Comparison of ENCODE assay signal across 1 cellular context in the genomic region with DNA sequence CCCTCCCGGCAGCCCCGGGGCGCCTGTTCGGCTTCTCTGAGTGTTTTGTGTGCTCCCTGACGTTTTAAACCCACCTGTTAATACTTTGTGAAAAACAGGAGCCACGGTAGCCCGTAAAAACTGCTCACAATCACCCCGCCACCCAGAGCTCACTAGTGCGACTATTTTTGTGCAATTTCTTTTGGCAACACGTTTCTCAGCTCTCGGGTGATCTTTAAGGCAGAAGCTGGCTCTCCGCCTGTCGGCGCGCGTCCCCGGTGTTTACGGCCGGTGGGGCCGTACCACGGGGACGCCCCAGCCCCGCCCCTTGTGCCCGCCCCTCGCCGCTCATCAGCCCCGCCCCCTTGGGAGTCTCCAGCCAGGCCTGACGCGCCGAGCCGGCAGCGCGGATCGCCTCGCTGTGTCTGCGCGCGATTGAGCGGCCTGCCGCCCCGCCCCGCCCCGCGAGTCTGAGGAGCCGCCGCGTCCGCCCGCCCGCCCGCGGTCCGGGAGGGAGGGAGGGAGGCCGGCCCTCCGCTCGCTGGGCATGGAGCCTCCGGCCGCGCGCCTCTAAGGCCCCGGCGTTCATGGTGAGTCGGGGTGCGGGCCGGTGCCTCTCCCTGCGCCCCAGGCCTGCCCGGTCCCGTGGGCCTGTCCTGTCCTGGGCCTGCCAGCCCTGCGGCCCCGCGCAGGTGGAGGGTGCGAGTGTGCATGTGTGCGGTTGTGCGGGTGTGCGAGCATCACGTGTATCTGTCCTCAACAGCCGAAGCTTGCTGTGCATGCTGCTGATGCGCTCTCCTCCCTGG.
TF ChIP-seq lines count a peak whose summit lies in the region.

No MANE protein-coding gene starts in this region.

TF ChIP-seq in HepG2, 621 proteins besides CTCF, POLR2A, EP300 and RAD21 (continued from another document and continues in another):
- TF ChIP-seq, protein P1, sequence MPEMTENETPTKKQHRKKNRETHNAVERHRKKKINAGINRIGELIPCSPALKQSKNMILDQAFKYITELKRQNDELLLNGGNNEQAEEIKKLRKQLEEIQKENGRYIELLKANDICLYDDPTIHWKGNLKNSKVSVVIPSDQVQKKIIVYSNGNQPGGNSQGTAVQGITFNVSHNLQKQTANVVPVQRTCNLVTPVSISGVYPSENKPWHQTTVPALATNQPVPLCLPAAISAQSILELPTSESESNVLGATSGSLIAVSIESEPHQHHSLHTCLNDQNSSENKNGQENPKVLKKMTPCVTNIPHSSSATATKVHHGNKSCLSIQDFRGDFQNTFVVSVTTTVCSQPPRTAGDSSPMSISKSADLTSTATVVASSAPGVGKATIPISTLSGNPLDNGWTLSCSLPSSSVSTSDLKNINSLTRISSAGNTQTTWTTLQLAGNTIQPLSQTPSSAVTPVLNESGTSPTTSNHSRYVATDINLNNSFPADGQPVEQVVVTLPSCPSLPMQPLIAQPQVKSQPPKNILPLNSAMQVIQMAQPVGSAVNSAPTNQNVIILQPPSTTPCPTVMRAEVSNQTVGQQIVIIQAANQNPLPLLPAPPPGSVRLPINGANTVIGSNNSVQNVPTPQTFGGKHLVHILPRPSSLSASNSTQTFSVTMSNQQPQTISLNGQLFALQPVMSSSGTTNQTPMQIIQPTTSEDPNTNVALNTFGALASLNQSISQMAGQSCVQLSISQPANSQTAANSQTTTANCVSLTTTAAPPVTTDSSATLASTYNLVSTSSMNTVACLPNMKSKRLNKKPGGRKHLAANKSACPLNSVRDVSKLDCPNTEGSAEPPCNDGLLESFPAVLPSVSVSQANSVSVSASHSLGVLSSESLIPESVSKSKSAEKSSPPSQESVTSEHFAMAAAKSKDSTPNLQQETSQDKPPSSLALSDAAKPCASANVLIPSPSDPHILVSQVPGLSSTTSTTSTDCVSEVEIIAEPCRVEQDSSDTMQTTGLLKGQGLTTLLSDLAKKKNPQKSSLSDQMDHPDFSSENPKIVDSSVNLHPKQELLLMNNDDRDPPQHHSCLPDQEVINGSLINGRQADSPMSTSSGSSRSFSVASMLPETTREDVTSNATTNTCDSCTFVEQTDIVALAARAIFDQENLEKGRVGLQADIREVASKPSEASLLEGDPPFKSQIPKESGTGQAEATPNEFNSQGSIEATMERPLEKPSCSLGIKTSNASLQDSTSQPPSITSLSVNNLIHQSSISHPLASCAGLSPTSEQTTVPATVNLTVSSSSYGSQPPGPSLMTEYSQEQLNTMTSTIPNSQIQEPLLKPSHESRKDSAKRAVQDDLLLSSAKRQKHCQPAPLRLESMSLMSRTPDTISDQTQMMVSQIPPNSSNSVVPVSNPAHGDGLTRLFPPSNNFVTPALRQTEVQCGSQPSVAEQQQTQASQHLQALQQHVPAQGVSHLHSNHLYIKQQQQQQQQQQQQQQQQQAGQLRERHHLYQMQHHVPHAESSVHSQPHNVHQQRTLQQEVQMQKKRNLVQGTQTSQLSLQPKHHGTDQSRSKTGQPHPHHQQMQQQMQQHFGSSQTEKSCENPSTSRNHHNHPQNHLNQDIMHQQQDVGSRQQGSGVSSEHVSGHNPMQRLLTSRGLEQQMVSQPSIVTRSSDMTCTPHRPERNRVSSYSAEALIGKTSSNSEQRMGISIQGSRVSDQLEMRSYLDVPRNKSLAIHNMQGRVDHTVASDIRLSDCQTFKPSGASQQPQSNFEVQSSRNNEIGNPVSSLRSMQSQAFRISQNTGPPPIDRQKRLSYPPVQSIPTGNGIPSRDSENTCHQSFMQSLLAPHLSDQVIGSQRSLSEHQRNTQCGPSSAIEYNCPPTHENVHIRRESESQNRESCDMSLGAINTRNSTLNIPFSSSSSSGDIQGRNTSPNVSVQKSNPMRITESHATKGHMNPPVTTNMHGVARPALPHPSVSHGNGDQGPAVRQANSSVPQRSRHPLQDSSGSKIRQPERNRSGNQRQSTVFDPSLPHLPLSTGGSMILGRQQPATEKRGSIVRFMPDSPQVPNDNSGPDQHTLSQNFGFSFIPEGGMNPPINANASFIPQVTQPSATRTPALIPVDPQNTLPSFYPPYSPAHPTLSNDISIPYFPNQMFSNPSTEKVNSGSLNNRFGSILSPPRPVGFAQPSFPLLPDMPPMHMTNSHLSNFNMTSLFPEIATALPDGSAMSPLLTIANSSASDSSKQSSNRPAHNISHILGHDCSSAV (CRISPR knock-in tag; IDR thresholded peaks at IDR 0.05; ENCODE audit: borderline replicate concordance) = no peak
- TF ChIP-seq HNF4A (CRISPR knock-in tag; IDR thresholded peaks at IDR 0.05) (no peak), PITX1 (CRISPR knock-in tag; IDR thresholded peaks at IDR 0.05) (no peak), ZMYM2 (CRISPR knock-in tag; IDR thresholded peaks at IDR 0.05) (no peak), MEIS1 (CRISPR knock-in tag; IDR thresholded peaks at IDR 0.05; ENCODE audit: borderline replicate concordance) (no peak), GATA4 (IDR thresholded peaks at IDR 0.05; ENCODE audit: borderline replicate concordance, low read depth) (no peak), ZNF101 (CRISPR knock-in tag; IDR thresholded peaks at IDR 0.05; ENCODE audit: borderline replicate concordance, low read depth) (no peak), ZNF160 (CRISPR knock-in tag; IDR thresholded peaks at IDR 0.05) (no peak), MEF2D (CRISPR knock-in tag; IDR thresholded peaks at IDR 0.05) (no peak), RARA (CRISPR knock-in tag; IDR thresholded peaks at IDR 0.05) (no peak), ZNF235 (CRISPR knock-in tag; IDR thresholded peaks at IDR 0.05; ENCODE audit: borderline replicate concordance) (no peak), NR2F2 (IDR thresholded peaks at IDR 0.05; ENCODE audit: borderline replicate concordance, low read depth) (no peak), ZNF644 (CRISPR knock-in tag; IDR thresholded peaks at IDR 0.05; ENCODE audit: low read depth) (no peak), XRCC5 (optimal IDR thresholded peaks at IDR 0.05; ENCODE audit: low read length) (peak; percentile 69), ZNF567 (CRISPR knock-in tag; IDR thresholded peaks at IDR 0.05; ENCODE audit: borderline replicate concordance) (peak; percentile 52; the same call in 1 of the 2 replicates), GATAD2A (CRISPR knock-in tag; IDR thresholded peaks at IDR 0.05) (no peak), ZNF326 (CRISPR knock-in tag; IDR thresholded peaks at IDR 0.05; ENCODE audit: borderline replicate concordance) (no peak), ZNF292 (CRISPR knock-in tag; IDR thresholded peaks at IDR 0.05; ENCODE audit: borderline replicate concordance, low read depth) (peak; percentile 15; the same call in 1 of the 2 replicates), ZBTB1 (CRISPR knock-in tag; IDR thresholded peaks at IDR 0.05; ENCODE audit: borderline replicate concordance) (no peak), ELF4 (CRISPR knock-in tag; IDR thresholded peaks at IDR 0.05; ENCODE audit: borderline replicate concordance) (no peak), HES4 (CRISPR knock-in tag; IDR thresholded peaks at IDR 0.05; ENCODE audit: borderline replicate concordance) (0 out of 2 replicates have a peak, but pooled peaks have one; percentile 39), ZNF775 (CRISPR knock-in tag; IDR thresholded peaks at IDR 0.05; ENCODE audit: borderline replicate concordance) (no peak), DMAP1 (CRISPR knock-in tag; IDR thresholded peaks at IDR 0.05) (peak; percentile 60; the same call in 1 of the 2 replicates), ATRX (CRISPR knock-in tag; IDR thresholded peaks at IDR 0.05; ENCODE audit: borderline replicate concordance) (no peak), ZNF850 (CRISPR knock-in tag; conservative IDR thresholded peaks at IDR 0.05) (no peak), TEAD3 (CRISPR knock-in tag; optimal IDR thresholded peaks at IDR 0.05; ENCODE audit: borderline replicate concordance) (no peak), SKI (IDR thresholded peaks at IDR 0.05; ENCODE audit: partially characterized antibody) (peak; percentile 3), KDM5B (CRISPR knock-in tag; IDR thresholded peaks at IDR 0.05; ENCODE audit: borderline replicate concordance) (0 out of 2 replicates have a peak, but pooled peaks have one; percentile 48), ZNF33B (CRISPR knock-in tag; IDR thresholded peaks at IDR 0.05) (no peak; the same call in 1 of the 2 replicates), ZNF552 (CRISPR knock-in tag; IDR thresholded peaks at IDR 0.05; ENCODE audit: borderline replicate concordance) (no peak), ZNF562 (CRISPR knock-in tag; IDR thresholded peaks at IDR 0.05; ENCODE audit: borderline replicate concordance) (no peak), KLF11 (CRISPR knock-in tag; IDR thresholded peaks at IDR 0.05) (no peak), IKZF1 (IDR thresholded peaks at IDR 0.05) (no peak), ZFP90 (CRISPR knock-in tag; IDR thresholded peaks at IDR 0.05; ENCODE audit: borderline replicate concordance) (peak; percentile 69; the same call in 1 of the 2 replicates), ZKSCAN5 (CRISPR knock-in tag; IDR thresholded peaks at IDR 0.05) (no peak), NR2C2 (CRISPR knock-in tag; IDR thresholded peaks at IDR 0.05; ENCODE audit: borderline replicate concordance) (no peak), FLYWCH1 (CRISPR knock-in tag; IDR thresholded peaks at IDR 0.05) (no peak)
- TF ChIP-seq, protein P2, sequence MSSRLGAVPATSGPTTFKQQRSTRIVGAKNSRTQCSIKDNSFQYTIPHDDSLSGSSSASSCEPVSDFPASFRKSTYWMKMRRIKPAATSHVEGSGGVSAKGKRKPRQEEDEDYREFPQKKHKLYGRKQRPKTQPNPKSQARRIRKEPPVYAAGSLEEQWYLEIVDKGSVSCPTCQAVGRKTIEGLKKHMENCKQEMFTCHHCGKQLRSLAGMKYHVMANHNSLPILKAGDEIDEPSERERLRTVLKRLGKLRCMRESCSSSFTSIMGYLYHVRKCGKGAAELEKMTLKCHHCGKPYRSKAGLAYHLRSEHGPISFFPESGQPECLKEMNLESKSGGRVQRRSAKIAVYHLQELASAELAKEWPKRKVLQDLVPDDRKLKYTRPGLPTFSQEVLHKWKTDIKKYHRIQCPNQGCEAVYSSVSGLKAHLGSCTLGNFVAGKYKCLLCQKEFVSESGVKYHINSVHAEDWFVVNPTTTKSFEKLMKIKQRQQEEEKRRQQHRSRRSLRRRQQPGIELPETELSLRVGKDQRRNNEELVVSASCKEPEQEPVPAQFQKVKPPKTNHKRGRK (CRISPR knock-in tag; IDR thresholded peaks at IDR 0.05) = no peak
- TF ChIP-seq, protein P3, sequence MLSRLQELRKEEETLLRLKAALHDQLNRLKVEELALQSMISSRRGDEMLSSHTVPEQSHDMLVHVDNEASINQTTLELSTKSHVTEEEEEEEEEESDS (CRISPR knock-in tag; IDR thresholded peaks at IDR 0.05; ENCODE audit: borderline replicate concordance) = no peak
- TF ChIP-seq, protein P4, sequence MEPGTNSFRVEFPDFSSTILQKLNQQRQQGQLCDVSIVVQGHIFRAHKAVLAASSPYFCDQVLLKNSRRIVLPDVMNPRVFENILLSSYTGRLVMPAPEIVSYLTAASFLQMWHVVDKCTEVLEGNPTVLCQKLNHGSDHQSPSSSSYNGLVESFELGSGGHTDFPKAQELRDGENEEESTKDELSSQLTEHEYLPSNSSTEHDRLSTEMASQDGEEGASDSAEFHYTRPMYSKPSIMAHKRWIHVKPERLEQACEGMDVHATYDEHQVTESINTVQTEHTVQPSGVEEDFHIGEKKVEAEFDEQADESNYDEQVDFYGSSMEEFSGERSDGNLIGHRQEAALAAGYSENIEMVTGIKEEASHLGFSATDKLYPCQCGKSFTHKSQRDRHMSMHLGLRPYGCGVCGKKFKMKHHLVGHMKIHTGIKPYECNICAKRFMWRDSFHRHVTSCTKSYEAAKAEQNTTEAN (CRISPR knock-in tag; conservative IDR thresholded peaks at IDR 0.05) = no peak
- TF ChIP-seq, protein P5, sequence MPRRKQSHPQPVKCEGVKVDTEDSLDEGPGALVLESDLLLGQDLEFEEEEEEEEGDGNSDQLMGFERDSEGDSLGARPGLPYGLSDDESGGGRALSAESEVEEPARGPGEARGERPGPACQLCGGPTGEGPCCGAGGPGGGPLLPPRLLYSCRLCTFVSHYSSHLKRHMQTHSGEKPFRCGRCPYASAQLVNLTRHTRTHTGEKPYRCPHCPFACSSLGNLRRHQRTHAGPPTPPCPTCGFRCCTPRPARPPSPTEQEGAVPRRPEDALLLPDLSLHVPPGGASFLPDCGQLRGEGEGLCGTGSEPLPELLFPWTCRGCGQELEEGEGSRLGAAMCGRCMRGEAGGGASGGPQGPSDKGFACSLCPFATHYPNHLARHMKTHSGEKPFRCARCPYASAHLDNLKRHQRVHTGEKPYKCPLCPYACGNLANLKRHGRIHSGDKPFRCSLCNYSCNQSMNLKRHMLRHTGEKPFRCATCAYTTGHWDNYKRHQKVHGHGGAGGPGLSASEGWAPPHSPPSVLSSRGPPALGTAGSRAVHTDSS (CRISPR knock-in tag; conservative IDR thresholded peaks at IDR 0.05) = no peak
- TF ChIP-seq, protein P6, sequence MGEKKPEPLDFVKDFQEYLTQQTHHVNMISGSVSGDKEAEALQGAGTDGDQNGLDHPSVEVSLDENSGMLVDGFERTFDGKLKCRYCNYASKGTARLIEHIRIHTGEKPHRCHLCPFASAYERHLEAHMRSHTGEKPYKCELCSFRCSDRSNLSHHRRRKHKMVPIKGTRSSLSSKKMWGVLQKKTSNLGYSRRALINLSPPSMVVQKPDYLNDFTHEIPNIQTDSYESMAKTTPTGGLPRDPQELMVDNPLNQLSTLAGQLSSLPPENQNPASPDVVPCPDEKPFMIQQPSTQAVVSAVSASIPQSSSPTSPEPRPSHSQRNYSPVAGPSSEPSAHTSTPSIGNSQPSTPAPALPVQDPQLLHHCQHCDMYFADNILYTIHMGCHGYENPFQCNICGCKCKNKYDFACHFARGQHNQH (CRISPR knock-in tag; IDR thresholded peaks at IDR 0.05) = no peak
- TF ChIP-seq, protein P7, sequence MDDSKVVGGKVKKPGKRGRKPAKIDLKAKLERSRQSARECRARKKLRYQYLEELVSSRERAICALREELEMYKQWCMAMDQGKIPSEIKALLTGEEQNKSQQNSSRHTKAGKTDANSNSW (CRISPR knock-in tag; IDR thresholded peaks at IDR 0.05; ENCODE audit: borderline replicate concordance) = no peak; the same call in 1 of the 2 replicates
- TF ChIP-seq, protein P8, sequence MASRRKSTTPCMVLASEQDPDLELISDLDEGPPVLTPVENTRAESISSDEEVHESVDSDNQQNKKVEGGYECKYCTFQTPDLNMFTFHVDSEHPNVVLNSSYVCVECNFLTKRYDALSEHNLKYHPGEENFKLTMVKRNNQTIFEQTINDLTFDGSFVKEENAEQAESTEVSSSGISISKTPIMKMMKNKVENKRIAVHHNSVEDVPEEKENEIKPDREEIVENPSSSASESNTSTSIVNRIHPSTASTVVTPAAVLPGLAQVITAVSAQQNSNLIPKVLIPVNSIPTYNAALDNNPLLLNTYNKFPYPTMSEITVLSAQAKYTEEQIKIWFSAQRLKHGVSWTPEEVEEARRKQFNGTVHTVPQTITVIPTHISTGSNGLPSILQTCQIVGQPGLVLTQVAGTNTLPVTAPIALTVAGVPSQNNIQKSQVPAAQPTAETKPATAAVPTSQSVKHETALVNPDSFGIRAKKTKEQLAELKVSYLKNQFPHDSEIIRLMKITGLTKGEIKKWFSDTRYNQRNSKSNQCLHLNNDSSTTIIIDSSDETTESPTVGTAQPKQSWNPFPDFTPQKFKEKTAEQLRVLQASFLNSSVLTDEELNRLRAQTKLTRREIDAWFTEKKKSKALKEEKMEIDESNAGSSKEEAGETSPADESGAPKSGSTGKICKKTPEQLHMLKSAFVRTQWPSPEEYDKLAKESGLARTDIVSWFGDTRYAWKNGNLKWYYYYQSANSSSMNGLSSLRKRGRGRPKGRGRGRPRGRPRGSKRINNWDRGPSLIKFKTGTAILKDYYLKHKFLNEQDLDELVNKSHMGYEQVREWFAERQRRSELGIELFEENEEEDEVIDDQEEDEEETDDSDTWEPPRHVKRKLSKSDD (CRISPR knock-in tag; IDR thresholded peaks at IDR 0.05; ENCODE audit: low read depth) = no peak
- TF ChIP-seq, protein P9, sequence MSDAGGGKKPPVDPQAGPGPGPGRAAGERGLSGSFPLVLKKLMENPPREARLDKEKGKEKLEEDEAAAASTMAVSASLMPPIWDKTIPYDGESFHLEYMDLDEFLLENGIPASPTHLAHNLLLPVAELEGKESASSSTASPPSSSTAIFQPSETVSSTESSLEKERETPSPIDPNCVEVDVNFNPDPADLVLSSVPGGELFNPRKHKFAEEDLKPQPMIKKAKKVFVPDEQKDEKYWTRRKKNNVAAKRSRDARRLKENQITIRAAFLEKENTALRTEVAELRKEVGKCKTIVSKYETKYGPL (CRISPR knock-in tag; IDR thresholded peaks at IDR 0.05) = 0 out of 2 replicates have a peak, but pooled peaks have one; percentile 37
